In the genomic region with DNA sequence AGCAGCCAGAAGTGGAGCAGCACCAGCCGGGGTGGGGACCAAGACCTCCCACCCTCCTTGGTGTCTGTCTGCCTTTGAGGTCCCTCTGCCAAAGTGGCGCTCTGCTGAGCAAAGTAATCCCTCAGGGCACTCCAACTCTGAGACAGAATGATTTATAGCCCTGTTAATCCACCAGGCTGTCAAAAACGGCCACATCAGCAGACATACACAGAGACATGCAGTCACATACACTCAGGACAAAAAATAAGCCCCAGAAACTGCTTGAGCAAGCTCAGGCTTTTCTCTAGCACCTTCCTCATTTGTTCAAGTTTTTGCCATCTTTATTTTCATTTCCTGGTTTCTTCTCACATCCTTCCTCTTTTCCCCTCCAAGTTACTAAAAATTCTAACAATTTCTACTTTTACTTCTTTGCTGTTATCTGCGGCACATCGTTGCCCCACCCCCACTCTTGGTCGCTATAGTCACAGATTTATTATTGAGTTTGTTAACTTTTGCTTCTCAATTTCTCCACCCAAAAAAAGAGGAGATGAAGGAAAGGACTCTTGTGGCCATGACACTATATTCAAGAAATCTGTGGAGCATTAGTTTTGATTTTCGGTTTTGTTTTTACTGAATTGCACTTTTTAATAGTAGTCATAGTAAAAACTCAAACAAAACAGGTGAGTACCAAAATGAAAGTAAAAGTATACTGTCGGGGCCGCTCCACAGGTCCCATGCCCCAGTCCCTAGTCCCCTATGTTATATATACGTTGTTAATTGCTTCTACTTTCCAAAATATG, we compare ENCODE assay signal across 8 cellular contexts. TPM values are rescaled to one million over a fixed set of nuclear protein-coding genes. Genes with fewer than 3 reads are reported as not detected.
DNase-seq lines count a peak whose midpoint lies in the region; ATAC-seq and TF ChIP-seq lines count a peak whose summit lies in the region.

No MANE protein-coding gene starts in this region.

- POLR2A ChIA-PET in A673 (lab: Charles Lee; ENCODE audit: low non-redundant PET) = no interaction called here
- POLR2A ChIA-PET in naive thymus-derived CD8-positive, alpha-beta T cell (lab: Charles Lee) = interaction anchor here (1.9 kb wide), 1 partner anchor 17 kb away, joined by 5 read pairs; the partner anchor contains the start of gene ADRB2

- H3K9me3 ChIP-seq in A673 (ENCODE audit: low read depth, low read length, poor library complexity, severe bottlenecking) = no peaks in the 10 kb centered on the region

- DNase-seq in A673 (ENCODE audit: low spot score) (peak; percentile 65), NCI-H748 (lab: John Stamatoyannopoulos, UW; ENCODE audit: unreplicated experiment) (peak; percentile 52), ACHN (no peak)
- DNase-seq in activated naive CD8-positive, alpha-beta T cell treated with anti-CD3 and anti-CD28 coated beads, Interleukin-2, amount 50 U/mL, for 24 hours = peak; percentile 47
- peak in 7 of 10 donors; percentile 12 to 68 (median 45) for DNase-seq in naive thymus-derived CD8-positive, alpha-beta T cell
- DNase-seq in stimulated activated CD8-positive, alpha-beta memory T cell treated with anti-CD3 and anti-CD28 coated beads, Interleukin-4, amount 100 ng/mL, for 48 hours = no peak

- H3K27me3 Mint-ChIP-seq in activated naive CD8-positive, alpha-beta T cell treated with anti-CD3 and anti-CD28 coated beads, Interleukin-2, amount 50 U/mL, for 24 hours = no peaks in the 10 kb centered on the region
- no peaks in the 10 kb centered on the region for H3K27me3 Mint-ChIP-seq in naive thymus-derived CD8-positive, alpha-beta T cell

- intact Hi-C loops in A673 (cut with micrococcal nuclease; ENCODE audit: unreplicated experiment) = no loop called here

- in situ Hi-C loops in ACHN (cut with HindIII; ENCODE audit: low pct_ligation_motif_present, low pct_unique_long_range_greater_than_20kb, low sequenced_read_pairs) = no loop called here

- no peaks in the 10 kb centered on the region for H3K9me3 Mint-ChIP-seq in activated naive CD8-positive, alpha-beta T cell treated with anti-CD3 and anti-CD28 coated beads, Interleukin-2, amount 50 U/mL, for 24 hours
- H3K9me3 Mint-ChIP-seq in naive thymus-derived CD8-positive, alpha-beta T cell = no peaks in the 10 kb centered on the region

- peak overlapping the region; percentile 79 for H3K4me3 Mint-ChIP-seq in activated naive CD8-positive, alpha-beta T cell treated with anti-CD3 and anti-CD28 coated beads, Interleukin-2, amount 50 U/mL, for 24 hours
- peak overlapping the region; percentile 85 to 97 (median 92) for H3K4me3 Mint-ChIP-seq in naive thymus-derived CD8-positive, alpha-beta T cell

- ATAC-seq in GM18868 (IDR thresholded peaks at IDR 0.05; ENCODE audit: unreplicated experiment) = peak; percentile 63
- peak; percentile 68 for ATAC-seq in HG03045 (IDR thresholded peaks at IDR 0.05; ENCODE audit: unreplicated experiment)
- peak; percentile 65 for ATAC-seq in activated naive CD8-positive, alpha-beta T cell treated with anti-CD3 and anti-CD28 coated beads, Interleukin-2, amount 50 U/mL, for 24 hours
- ATAC-seq in naive thymus-derived CD8-positive, alpha-beta T cell = peak; percentile 83 to 84

- peaks cover 16% of the 10 kb centered on the region for H3K4me1 ChIP-seq in A673 (ENCODE audit: insufficient read depth, low read length, poor library complexity, severe bottlenecking)

- no peak for TF ChIP-seq CTCF in A673 (conservative IDR thresholded peaks at IDR 0.05; ENCODE audit: low read depth, low read length)

- no peaks in the 10 kb centered on the region for H3K36me3 ChIP-seq in A673 (ENCODE audit: insufficient read depth, low read length, poor library complexity, severe bottlenecking)

- H3K27ac Mint-ChIP-seq in activated naive CD8-positive, alpha-beta T cell treated with anti-CD3 and anti-CD28 coated beads, Interleukin-2, amount 50 U/mL, for 24 hours = peak overlapping the region; percentile 85
- H3K27ac Mint-ChIP-seq in naive thymus-derived CD8-positive, alpha-beta T cell = peak overlapping the region; percentile 84 to 98 (median 96)

- no peaks in the 10 kb centered on the region for H3K27me3 ChIP-seq in A673 (replicated peaks; ENCODE audit: insufficient read depth, low read depth, low read length, poor library complexity)

- CTCF ChIA-PET in A673 (lab: Charles Lee) = no interaction called here

- peaks cover 73% of the 10 kb centered on the region for H3K4me1 Mint-ChIP-seq in activated naive CD8-positive, alpha-beta T cell treated with anti-CD3 and anti-CD28 coated beads, Interleukin-2, amount 50 U/mL, for 24 hours
- peaks cover 18 to 76% (median 39%) of the 10 kb centered on the region in 4 donors for H3K4me1 Mint-ChIP-seq in naive thymus-derived CD8-positive, alpha-beta T cell

- H3K36me3 Mint-ChIP-seq in activated naive CD8-positive, alpha-beta T cell treated with anti-CD3 and anti-CD28 coated beads, Interleukin-2, amount 50 U/mL, for 24 hours (ENCODE audit: low read depth) = no peaks in the 10 kb centered on the region
- H3K36me3 Mint-ChIP-seq in naive thymus-derived CD8-positive, alpha-beta T cell = no peaks in the 10 kb centered on the region

- BruUV-seq in A673 (replicated peaks; lab: Mats Ljungman, UMichigan) = no TSS peak

- H3K27ac ChIP-seq in A673 (ENCODE audit: low read depth, low read length, poor library complexity, severe bottlenecking) = no peak overlapping the region

- no peak overlapping the region for H3K4me3 ChIP-seq in A673 (ENCODE audit: low read depth, low read length, poor library complexity, severe bottlenecking)

RNA-seq across cellular contexts. Expression of gene ADRB2, which starts 17.4 kb away (rescaled TPM):
- total RNA-seq in A673 (2021) = not detected in 2 replicates
- 1 to 10 TPM; 2.1 to 2.2 TPM for total RNA-seq in naive thymus-derived CD8-positive, alpha-beta T cell
- polyA plus RNA-seq in naive thymus-derived CD8-positive, alpha-beta T cell = 10 to 100 TPM in 1 of 3 donors, under 1 TPM in 1, not detected in 1; 0.33 to 12.9 TPM

Comparison
In these comparisons a context has a peak if more than half of its experiments do, and no peak if none do; other contexts are left out.
1. DNase-seq: peak in A673 (single experiment), NCI-H748 (single experiment), activated naive CD8-positive, alpha-beta T cell treated with anti-CD3 and anti-CD28 coated beads, Interleukin-2, amount 50 U/mL, for 24 hours (single experiment) and naive thymus-derived CD8-positive, alpha-beta T cell (7 of 10); none in stimulated activated CD8-positive, alpha-beta memory T cell treated with anti-CD3 and anti-CD28 coated beads, Interleukin-4, amount 100 ng/mL, for 48 hours (single experiment) and ACHN (single experiment).
2. Peak in every context shown above with its lines, with median percentiles within 50 percentile points of each other: ATAC-seq.